ENCODE assay signal across 10 cellular contexts in genomic region chr14:71711619-71712018, GRCh38.
DNase-seq lines count a peak whose midpoint lies in the region; ATAC-seq, FAIRE-seq and TF ChIP-seq lines count a peak whose summit lies in the region.
"Had no signal": no experiment of that assay in that cellular context is flagged by ENCODE, and none has a peak within 500 bp of the region (broad histone marks: within the 10 kb centered on the region; RNA-seq: fewer than 3 reads in every experiment).

No MANE protein-coding gene starts in this region.

- 80 to 90% methylated on average over 1 of the region's 1 CpG for WGBS in mesodermal cell (ENCODE audit: insufficient coverage in 2 of 2), 2 experiments

- FAIRE-seq in bronchial epithelial cell (lab: Jason Lieb, UNC), result no peak
- FAIRE-seq: G401.6 had no signal

- H3K4me3 Mint-ChIP-seq in T-cell, result no peak overlapping the region

- ATAC-seq in HG02885 (IDR thresholded peaks at IDR 0.05; ENCODE audit: poor library complexity, unreplicated experiment) (no peak), T-cell (replicated peaks in 1 of 4) (no peak)

- no peaks in the 10 kb centered on the region for H3K27me3 Mint-ChIP-seq in T-cell

- peaks cover 8% of the 10 kb centered on the region for H3K4me1 ChIP-seq in mesodermal cell (ENCODE audit: control insufficient read depth, insufficient read depth, low read length, poor library complexity, severe bottlenecking)

- H3K36me3 ChIP-seq in bronchial epithelial cell (ENCODE audit: control insufficient read depth, insufficient read depth, low read length) (no peaks in the 10 kb centered on the region), mesodermal cell (ENCODE audit: control insufficient read depth, insufficient read depth, low read length) (no peaks in the 10 kb centered on the region)

- POLR2A ChIA-PET in T-cell (lab: Charles Lee), result no interaction called here

- TF ChIP-seq CTCF in AG09309 (IDR thresholded peaks at IDR 0.05; ENCODE audit: control insufficient read depth, insufficient read depth, low read depth, low read length, missing control alignments) (no peak), bronchial epithelial cell (IDR thresholded peaks at IDR 0.05; ENCODE audit: insufficient read depth, low read length, severe bottlenecking) (no peak)

- H3K36me3 Mint-ChIP-seq in T-cell, result peaks cover 68% of the 10 kb centered on the region

- no peak overlapping the region for H3K27ac Mint-ChIP-seq in T-cell

- no peaks in the 10 kb centered on the region for H3K27me3 ChIP-seq in bronchial epithelial cell (ENCODE audit: control insufficient read depth, insufficient read depth, low read length)

- peaks cover 7 to 18% (median 11%) of the 10 kb centered on the region in 3 donors for H3K4me1 Mint-ChIP-seq in T-cell

- no peaks in the 10 kb centered on the region for H3K9me3 Mint-ChIP-seq in T-cell

- DNase-seq in AG09309 (ENCODE audit: low read depth), result peak; percentile 91
- DNase-seq in HS-27A (ENCODE audit: low read depth), result peak; percentile 78
- DNase-seq in bronchial epithelial cell (ENCODE audit: low read depth), result peak; percentile 83
- no peak for DNase-seq in T-cell
- DNase-seq in activated naive CD4-positive, alpha-beta T cell treated with anti-CD3 and anti-CD28 coated beads, Interleukin-2, amount 50 U/mL, for 16 hours, result no peak
- DNase-seq in SIG-M5 treated with dmso at 0.1 percent for 504 hours (lab: John Stamatoyannopoulos, UW; ENCODE audit: unreplicated experiment), result no peak
- DNase-seq: activated effector memory CD4-positive, alpha-beta T cell treated with anti-CD3 and anti-CD28 coated beads, Interleukin-2, amount 50 U/mL, for 16 hours had no signal

- H3K27ac ChIP-seq in mesodermal cell (ENCODE audit: low read depth, low read length, severe bottlenecking), result peak overlapping the region; percentile 24

- CTCF ChIA-PET in T-cell (lab: Charles Lee), result no interaction called here

- no peaks in the 10 kb centered on the region for H3K9me3 ChIP-seq in mesodermal cell (ENCODE audit: control insufficient read depth, low read length)

- no peak overlapping the region for H3K4me3 ChIP-seq in AG09309 (ENCODE audit: control insufficient read depth, low read depth, low read length)
- H3K4me3 ChIP-seq in bronchial epithelial cell (ENCODE audit: low read depth, low read length), result no peak overlapping the region
- H3K4me3 ChIP-seq in mesodermal cell (ENCODE audit: extremely low read depth, insufficient read depth, low read length, poor library complexity, severe bottlenecking), result no peak overlapping the region

Comparison
In these comparisons a context has a peak if more than half of its experiments do, and no peak if none do; other contexts are left out.
1. DNase-seq: peak in AG09309 (single experiment), HS-27A (single experiment) and bronchial epithelial cell (single experiment); none in T-cell (0 of 34), activated naive CD4-positive, alpha-beta T cell treated with anti-CD3 and anti-CD28 coated beads, Interleukin-2, amount 50 U/mL, for 16 hours (single experiment) and SIG-M5 treated with dmso at 0.1 percent for 504 hours (single experiment).